Comparison of ENCODE assay signal across 8 cellular contexts in genomic region chr16:66604376-66605176, GRCh38. TPM values are rescaled to one million over a fixed set of nuclear protein-coding genes. Genes with fewer than 3 reads are reported as not detected.
DNase-seq lines count a peak whose midpoint lies in the region; ATAC-seq and TF ChIP-seq lines count a peak whose summit lies in the region.

Gene CMTM3 (plus strand): TSS chr16:66604704. CDS start chr16:66604806, 102 bp downstream.

- H3K4me3 ChIP-seq in ACC112 (ENCODE audit: low read depth, low read length) (peak within 1 kb of the TSS; percentile 94), thyroid gland (replicated peaks in 1 of 3) (peak within 1 kb of the TSS; percentile 10 to 65 (median 60))

- H3K79me2 ChIP-seq in ACC112 (ENCODE audit: control insufficient read depth, insufficient read depth, low read length, unreplicated experiment), result peaks cover 38% of the 10 kb centered on the region

- TF ChIP-seq CTCF in foreskin keratinocyte (conservative IDR thresholded peaks at IDR 0.05) (peak; percentile 75), omental fat pad (IDR thresholded peaks at IDR 0.05) (peak in 2 of 3 donors; percentile 57 to 64), thyroid gland (IDR thresholded peaks at IDR 0.05) (peak; percentile 29 to 90 (median 57))

- TF ChIP-seq POLR2A in thyroid gland (IDR thresholded peaks at IDR 0.05), result no peak

- ATAC-seq in GM18517 (IDR thresholded peaks at IDR 0.05; ENCODE audit: unreplicated experiment), result peak; percentile 47
- peak; percentile 63 for ATAC-seq in HG03354 (IDR thresholded peaks at IDR 0.05; ENCODE audit: poor library complexity, severe bottlenecking, unreplicated experiment)
- peak; percentile 69 for ATAC-seq in foreskin keratinocyte
- peak; percentile 67 for ATAC-seq in omental fat pad (ENCODE audit: low FRiP score)

- H2AFZ ChIP-seq in ACC112 (ENCODE audit: low read length, unreplicated experiment), result peak within 1 kb of the TSS; percentile 92

- peak; percentile 63 for DNase-seq in RPMI7951 (ENCODE audit: low read depth)
- peak; percentile 64 for DNase-seq in activated T-helper 9 cell treated with anti-CD3 and anti-CD28 coated beads, Interleukin-2, amount 50 U/mL, for 16 hours (ENCODE audit: low read depth)
- DNase-seq in foreskin keratinocyte, result no peak
- DNase-seq in omental fat pad (ENCODE audit: low spot score), result peak; percentile 58
- peak; percentile 59 to 64 for DNase-seq in thyroid gland

- H3K27ac ChIP-seq in ACC112 (ENCODE audit: low read depth, low read length) (peak within 1 kb of the TSS; percentile 43), foreskin keratinocyte (peak within 1 kb of the TSS; percentile 29), thyroid gland (peak within 1 kb of the TSS; percentile 66 to 93 (median 87))

- 0 out of 2 replicates have a peak, but pooled peaks cover 3% of the 10 kb centered on the region for H3K27me3 ChIP-seq in ACC112 (ENCODE audit: insufficient read depth, low read length)
- H3K27me3 ChIP-seq in foreskin keratinocyte, result peaks cover 2% of the 10 kb centered on the region
- no peaks in the 10 kb centered on the region for H3K27me3 ChIP-seq in thyroid gland

- H3K36me3 ChIP-seq in ACC112 (ENCODE audit: insufficient read depth, low read length) (peaks cover 4% of the 10 kb centered on the region; the same call in 1 of the 2 replicates), thyroid gland (no peaks in the 10 kb centered on the region)

- 0 to 1% methylated on average over 8 to 18 of the region's 96 CpGs for WGBS in thyroid gland, 2 donors

- no peaks in the 10 kb centered on the region for H3K9me3 ChIP-seq in thyroid gland

- intact Hi-C loops in thyroid gland (cut with DNase I), result loop anchor here (5.0 kb wide), 3 partner anchors 122 to 263 kb away; no protein-coding TSS in a partner anchor

- H3K4me1 ChIP-seq in ACC112 (ENCODE audit: control insufficient read depth, insufficient read depth, low read length, unreplicated experiment) (peaks cover 21% of the 10 kb centered on the region), foreskin keratinocyte (peaks cover 12% of the 10 kb centered on the region), thyroid gland (peaks cover 13 to 30% of the 10 kb centered on the region in 2 donors)

RNA-seq across cellular contexts. Expression of gene CMTM3, which starts in this region (rescaled TPM):
- 47.9 and 49.2 TPM in 2 replicates for total RNA-seq in RPMI7951 (2014; rRNA removed; shearing (Covaris generic))
- total RNA-seq in foreskin keratinocyte (22.1 and 23.8 TPM in 2 replicates), omental fat pad (10 to 100 TPM; 28.9 to 53.4 (median 43.5) TPM), thyroid gland (10 to 100 TPM in 3 of 4 donors, 1 to 10 TPM in 1; 5.9 to 32.0 (median 21.3) TPM)
- 32.8 and 33.9 TPM in 2 replicates for polyA plus RNA-seq in foreskin keratinocyte

Comparison
In these comparisons a context has a peak if more than half of its experiments do, and no peak if none do; other contexts are left out.
1. H3K27ac ChIP-seq: peak in every context shown above with its lines; median percentile 87 in thyroid gland; 43 in ACC112; 29 in foreskin keratinocyte.
2. DNase-seq: peak in RPMI7951 (single experiment), activated T-helper 9 cell treated with anti-CD3 and anti-CD28 coated beads, Interleukin-2, amount 50 U/mL, for 16 hours (single experiment), omental fat pad (single experiment) and thyroid gland (2 of 2); none in foreskin keratinocyte (0 of 2).
3. Peak in every context shown above with its lines, with median percentiles within 50 percentile points of each other: ATAC-seq and CTCF ChIP-seq.